In the genomic region with DNA sequence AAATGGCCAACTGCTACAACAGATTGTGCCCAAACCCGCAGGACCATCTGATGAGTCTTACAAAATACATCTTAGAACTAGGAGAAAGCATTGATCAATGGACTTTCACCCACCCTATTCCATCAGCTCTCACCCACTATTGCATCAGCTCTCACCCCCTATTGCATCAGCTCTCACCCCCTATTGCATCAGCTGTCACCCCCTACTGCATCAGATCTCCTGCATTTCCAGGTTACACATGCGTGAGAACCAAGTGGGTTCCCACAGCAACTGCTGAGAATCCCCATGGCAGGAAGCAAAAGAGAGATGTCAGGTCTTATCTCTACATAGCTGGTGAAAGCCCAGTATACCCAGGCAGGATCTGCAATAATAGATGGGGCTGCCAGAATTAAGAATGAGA, we compare ENCODE assay signal across 1 cellular context.
TF ChIP-seq lines count a peak whose summit lies in the region.

No MANE protein-coding gene starts in this region.

TF ChIP-seq in IMR-90, 13 proteins besides CTCF, POLR2A, EP300 and RAD21 (continued from another document):
- TF ChIP-seq, protein P1, sequence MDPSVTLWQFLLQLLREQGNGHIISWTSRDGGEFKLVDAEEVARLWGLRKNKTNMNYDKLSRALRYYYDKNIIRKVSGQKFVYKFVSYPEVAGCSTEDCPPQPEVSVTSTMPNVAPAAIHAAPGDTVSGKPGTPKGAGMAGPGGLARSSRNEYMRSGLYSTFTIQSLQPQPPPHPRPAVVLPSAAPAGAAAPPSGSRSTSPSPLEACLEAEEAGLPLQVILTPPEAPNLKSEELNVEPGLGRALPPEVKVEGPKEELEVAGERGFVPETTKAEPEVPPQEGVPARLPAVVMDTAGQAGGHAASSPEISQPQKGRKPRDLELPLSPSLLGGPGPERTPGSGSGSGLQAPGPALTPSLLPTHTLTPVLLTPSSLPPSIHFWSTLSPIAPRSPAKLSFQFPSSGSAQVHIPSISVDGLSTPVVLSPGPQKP (IDR thresholded peaks at IDR 0.05; ENCODE audit: borderline replicate concordance, low read depth, low read length), result no peak
- TF ChIP-seq NFE2L2 (IDR thresholded peaks at IDR 0.05; ENCODE audit: low read depth, low read length), result no peak
